Comparison of ENCODE assay signal across 14 cellular contexts in the genomic region with DNA sequence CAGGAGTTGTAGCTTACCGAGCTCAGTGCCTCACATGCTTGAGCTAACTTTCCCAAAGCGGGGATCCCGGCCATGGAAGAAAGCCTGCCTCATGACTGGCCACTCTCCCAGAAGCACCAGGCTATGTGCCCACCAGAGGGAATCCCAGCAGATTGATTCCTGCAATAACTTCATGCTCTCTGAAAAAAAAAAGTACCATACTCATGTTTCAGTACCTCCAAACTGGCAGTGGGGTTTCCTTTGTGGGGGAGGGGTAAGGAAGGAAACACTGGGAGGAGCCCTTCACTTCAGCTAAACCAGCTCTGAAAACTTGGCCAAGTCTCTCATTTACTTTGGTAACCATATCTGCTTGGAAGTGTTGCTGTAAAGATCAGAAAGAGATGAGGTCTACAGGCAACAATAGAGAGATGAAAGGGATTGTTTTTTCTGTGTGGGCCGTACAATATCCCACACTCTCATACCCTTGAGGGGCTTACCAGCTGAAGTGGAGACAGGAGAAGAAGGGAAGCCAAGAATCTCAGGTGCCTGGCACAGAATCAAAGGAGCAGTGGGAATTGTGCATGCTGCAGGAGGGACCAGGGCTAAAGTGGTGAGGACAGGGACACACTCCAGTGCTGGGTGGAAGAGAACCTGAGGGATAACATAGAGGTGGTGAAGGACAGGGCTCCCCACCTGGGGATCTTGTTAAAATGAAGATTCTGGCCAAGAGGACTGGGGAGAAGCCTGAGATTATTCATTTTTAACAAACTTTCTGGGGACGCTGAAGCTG. TPM values are rescaled to one million over a fixed set of nuclear protein-coding genes. Genes with fewer than 3 reads are reported as not detected.
DNase-seq lines count a peak whose midpoint lies in the region; ATAC-seq and TF ChIP-seq lines count a peak whose summit lies in the region.
"Had no signal": no experiment of that assay in that cellular context is flagged by ENCODE, and none has a peak within 500 bp of the region (broad histone marks: within the 10 kb centered on the region; RNA-seq: fewer than 3 reads in every experiment).

No MANE protein-coding gene starts in this region.

- in situ Hi-C loops in mammary epithelial cell (cut with MboI; ENCODE audit: low sequenced_read_pairs in 2 of 2), result no loop called here

- H3K79me2 ChIP-seq in mammary epithelial cell (ENCODE audit: insufficient read depth, low read length), result peaks cover 44% of the 10 kb centered on the region

- H3K9ac ChIP-seq in mammary epithelial cell (ENCODE audit: insufficient read depth, low read length) (no peak overlapping the region), mucosa of stomach (ENCODE audit: low read length) (peak overlapping the region; percentile 56)

- no peaks in the 10 kb centered on the region for H3K36me3 ChIP-seq in right atrium auricular region
- no peaks in the 10 kb centered on the region for H3K36me3 ChIP-seq in mammary epithelial cell (ENCODE audit: insufficient read depth, low read length)
- no peaks in the 10 kb centered on the region for H3K36me3 ChIP-seq in mucosa of stomach (ENCODE audit: control insufficient read depth, insufficient read depth, low read length)
- H3K36me3 ChIP-seq in vagina, result no peaks in the 10 kb centered on the region

- no peaks in the 10 kb centered on the region for H4K20me1 ChIP-seq in mammary epithelial cell (ENCODE audit: insufficient read depth, low read length)

- H3K27me3 ChIP-seq in right cardiac atrium (ENCODE audit: control insufficient read depth, insufficient read depth) (no peaks in the 10 kb centered on the region), right atrium auricular region (no peaks in the 10 kb centered on the region), mammary epithelial cell (ENCODE audit: insufficient read depth, low read length) (no peaks in the 10 kb centered on the region), mucosa of stomach (ENCODE audit: control insufficient read depth, insufficient read depth, low read length) (no peaks in the 10 kb centered on the region), vagina (no peaks in the 10 kb centered on the region)

- intact Hi-C loops in right cardiac atrium (cut with DNase I) (no loop called here), mammary epithelial cell (cut with micrococcal nuclease) (loop anchor here (2.0 kb wide), 2 partner anchors 35 to 43 kb away; a partner anchor contains a TSS), vagina (cut with DNase I) (no loop called here)

- no peaks in the 10 kb centered on the region for H3K9me3 ChIP-seq in right cardiac atrium (ENCODE audit: control insufficient read depth, low read length)
- H3K9me3 ChIP-seq in right atrium auricular region, result no peaks in the 10 kb centered on the region
- no peaks in the 10 kb centered on the region for H3K9me3 ChIP-seq in mammary epithelial cell (replicated peaks; ENCODE audit: insufficient read depth, low read length)
- H3K9me3 ChIP-seq in mucosa of stomach (ENCODE audit: control insufficient read depth, low read length), result no peaks in the 10 kb centered on the region
- H3K9me3 ChIP-seq in vagina, result no peaks in the 10 kb centered on the region

- H3K4me1 ChIP-seq in right cardiac atrium (ENCODE audit: control insufficient read depth, insufficient read depth, low read length) (peaks cover 7% of the 10 kb centered on the region), right atrium auricular region (peaks cover 0 to 11% of the 10 kb centered on the region in 2 donors), mammary epithelial cell (ENCODE audit: insufficient read depth, low read length) (peaks cover 24% of the 10 kb centered on the region), mucosa of stomach (ENCODE audit: control insufficient read depth, insufficient read depth, low read length) (peaks cover 43% of the 10 kb centered on the region), vagina (peaks cover 18% of the 10 kb centered on the region)

- DNase-seq in right cardiac atrium (peak in 1 of 3 donors; percentile 19), right atrium auricular region (ENCODE audit: low spot score) (no peak), mammary epithelial cell (no peak), vagina (ENCODE audit: extremely low spot score in 2 of 2) (no peak), foreskin melanocyte (no peak), AG08395 (ENCODE audit: low spot score) (no peak)
- no peak for DNase-seq in activated CD4-positive, alpha-beta T cell treated with anti-CD3 and anti-CD28 coated beads, Interleukin-2, amount 50 U/mL, for 4 hours
- DNase-seq: activated naive CD4-positive, alpha-beta T cell treated with anti-CD3 and anti-CD28 coated beads, Interleukin-2, amount 10 ng/mL, durations not matched to agents 7 days and 5 days; effector CD4-positive, alpha-beta T cell; NCI-H187 had no signal

- H3K4me3 ChIP-seq in right cardiac atrium (ENCODE audit: low read length) (no peak overlapping the region), right atrium auricular region (no peak overlapping the region), mammary epithelial cell (replicated peaks in 1 of 3; ENCODE audit: insufficient read depth in 1 of 3, low read depth in 2 of 3, low read length in 3 of 3) (no peak overlapping the region), mucosa of stomach (ENCODE audit: low read length) (no peak overlapping the region), vagina (no peak overlapping the region)

- peak overlapping the region; percentile 22 for H3K27ac ChIP-seq in right cardiac atrium (ENCODE audit: low read length)
- no peak overlapping the region for H3K27ac ChIP-seq in right atrium auricular region
- H3K27ac ChIP-seq in mammary epithelial cell (ENCODE audit: insufficient read depth, low read depth, low read length), result peak overlapping the region; percentile 84
- H3K27ac ChIP-seq in vagina, result peak overlapping the region; percentile 38
- H3K27ac ChIP-seq: HL-60 had no signal

- peak; percentile 50 to 84 for ATAC-seq in right cardiac atrium

- dilution Hi-C loops in mammary epithelial cell (cut with HindIII; ENCODE audit: low sequenced_read_pairs), result loop anchor here (5.0 kb wide), 1 partner anchor 37 kb away; no protein-coding TSS in a partner anchor

- H2AFZ ChIP-seq in mammary epithelial cell (ENCODE audit: low read depth, low read length), result no peak overlapping the region

- no TSS peak for BruUV-seq in mammary epithelial cell (replicated peaks; lab: Mats Ljungman, UMichigan)

- TF ChIP-seq CTCF in right atrium auricular region (IDR thresholded peaks at IDR 0.05), result no peak
- TF ChIP-seq CTCF in mammary epithelial cell (conservative IDR thresholded peaks at IDR 0.05 in 1 of 2, IDR thresholded peaks at IDR 0.05 in 1 of 2; ENCODE audit: extremely low read depth in 1 of 2, insufficient read depth in 1 of 2, low read depth in 1 of 2, low read length in 2 of 2), result no peak
- TF ChIP-seq CTCF in vagina (IDR thresholded peaks at IDR 0.05), result no peak

- WGBS in right cardiac atrium, result 59% methylated on average over 5 of the region's 5 CpGs
- 72% methylated on average over 5 of the region's 5 CpGs for WGBS in mammary epithelial cell (ENCODE audit: low coverage, missing lambda C conversion rate)

- no peak for TF ChIP-seq POLR2A in vagina (IDR thresholded peaks at IDR 0.05)

- H3K4me2 ChIP-seq in mammary epithelial cell (ENCODE audit: insufficient read depth, low read depth, low read length), result no peak overlapping the region

- CTCF ChIA-PET in mammary epithelial cell (lab: Charles Lee; ENCODE audit: low non-redundant PET), result no interaction called here

RNA-seq across cellular contexts. Expression of a gene that starts 42.4 kb away (rescaled TPM):
- total RNA-seq in right cardiac atrium (under 1 TPM; 0.09 to 0.33 (median 0.19) TPM), right atrium auricular region (under 1 TPM in 1 of 2 donors, not detected in 1; 0.71 TPM), mammary epithelial cell (100 to 1,000 TPM; 231 to 244 TPM), vagina (203 TPM)
- polyA plus RNA-seq in right cardiac atrium (0.14 TPM), mammary epithelial cell (135 TPM)
- 98.6 TPM for polyA minus RNA-seq in mammary epithelial cell
- total RNA-seq: RPMI7951 had no signal
- polyA plus RNA-seq: neural cell had no signal

Comparison
In these comparisons a context has a peak if more than half of its experiments do, and no peak if none do; other contexts are left out.
1. H3K27ac ChIP-seq: peak in right cardiac atrium (single experiment), mammary epithelial cell (single experiment) and vagina (single experiment); none in right atrium auricular region (0 of 2).
2. RNA of a gene that starts 42.4 kb away (total RNA-seq): 231 to 244 TPM in mammary epithelial cell and 203 TPM in vagina (single experiment); 0.71 TPM in right atrium auricular region and 0.09 to 0.33 TPM in right cardiac atrium; every median in the first group is over 100 times any median in the second.